2 cellular contexts compared by ENCODE assay signal in genomic region chrX:65491620-65492019, GRCh38.
TF ChIP-seq lines count a peak whose summit lies in the region.

No MANE protein-coding gene starts in this region.

TF ChIP-seq in HepG2, 621 proteins besides CTCF, POLR2A, EP300 and RAD21:
- no peak for TF ChIP-seq PAWR (CRISPR knock-in tag; IDR thresholded peaks at IDR 0.05; ENCODE audit: borderline replicate concordance)
- TF ChIP-seq GPBP1L1 (CRISPR knock-in tag; IDR thresholded peaks at IDR 0.05), result no peak
- TF ChIP-seq ZFP1 (CRISPR knock-in tag; IDR thresholded peaks at IDR 0.05), result no peak
- TF ChIP-seq PLSCR1 (CRISPR knock-in tag; IDR thresholded peaks at IDR 0.05; ENCODE audit: borderline replicate concordance), result no peak
- TF ChIP-seq ATF7 (IDR thresholded peaks at IDR 0.05), result peak; percentile 58
- TF ChIP-seq ATF7 (CRISPR knock-in tag; IDR thresholded peaks at IDR 0.05), result no peak
- TF ChIP-seq TBP (CRISPR knock-in tag; IDR thresholded peaks at IDR 0.05), result no peak
- TF ChIP-seq FOXA3 (CRISPR knock-in tag; IDR thresholded peaks at IDR 0.05), result no peak

TF ChIP-seq in HEK293, 187 proteins besides CTCF, POLR2A, EP300 and RAD21:
- no peak for TF ChIP-seq ZNF660 (tag by site-specific recombination; IDR thresholded peaks at IDR 0.05)
- TF ChIP-seq, protein P1, sequence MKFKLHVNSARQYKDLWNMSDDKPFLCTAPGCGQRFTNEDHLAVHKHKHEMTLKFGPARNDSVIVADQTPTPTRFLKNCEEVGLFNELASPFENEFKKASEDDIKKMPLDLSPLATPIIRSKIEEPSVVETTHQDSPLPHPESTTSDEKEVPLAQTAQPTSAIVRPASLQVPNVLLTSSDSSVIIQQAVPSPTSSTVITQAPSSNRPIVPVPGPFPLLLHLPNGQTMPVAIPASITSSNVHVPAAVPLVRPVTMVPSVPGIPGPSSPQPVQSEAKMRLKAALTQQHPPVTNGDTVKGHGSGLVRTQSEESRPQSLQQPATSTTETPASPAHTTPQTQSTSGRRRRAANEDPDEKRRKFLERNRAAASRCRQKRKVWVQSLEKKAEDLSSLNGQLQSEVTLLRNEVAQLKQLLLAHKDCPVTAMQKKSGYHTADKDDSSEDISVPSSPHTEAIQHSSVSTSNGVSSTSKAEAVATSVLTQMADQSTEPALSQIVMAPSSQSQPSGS (tag by site-specific recombination; IDR thresholded peaks at IDR 0.05; ENCODE audit: low read depth), result peak; percentile 50
